ENCODE assay signal across 1 cellular context in genomic region chr2:129979629-129980155, GRCh38.
A peak's percentile ranks its signal among the peaks of the same experiment; 100 is the strongest.
TF ChIP-seq lines count a peak whose summit lies in the region.

RAB6C (plus strand) TSS chr2:129979666; CDS start chr2:129980116, 450 bp downstream.

TF ChIP-seq in neural cell, 6 proteins besides CTCF, POLR2A, EP300 and RAD21 (continued from another document):
- TF ChIP-seq, protein P1, sequence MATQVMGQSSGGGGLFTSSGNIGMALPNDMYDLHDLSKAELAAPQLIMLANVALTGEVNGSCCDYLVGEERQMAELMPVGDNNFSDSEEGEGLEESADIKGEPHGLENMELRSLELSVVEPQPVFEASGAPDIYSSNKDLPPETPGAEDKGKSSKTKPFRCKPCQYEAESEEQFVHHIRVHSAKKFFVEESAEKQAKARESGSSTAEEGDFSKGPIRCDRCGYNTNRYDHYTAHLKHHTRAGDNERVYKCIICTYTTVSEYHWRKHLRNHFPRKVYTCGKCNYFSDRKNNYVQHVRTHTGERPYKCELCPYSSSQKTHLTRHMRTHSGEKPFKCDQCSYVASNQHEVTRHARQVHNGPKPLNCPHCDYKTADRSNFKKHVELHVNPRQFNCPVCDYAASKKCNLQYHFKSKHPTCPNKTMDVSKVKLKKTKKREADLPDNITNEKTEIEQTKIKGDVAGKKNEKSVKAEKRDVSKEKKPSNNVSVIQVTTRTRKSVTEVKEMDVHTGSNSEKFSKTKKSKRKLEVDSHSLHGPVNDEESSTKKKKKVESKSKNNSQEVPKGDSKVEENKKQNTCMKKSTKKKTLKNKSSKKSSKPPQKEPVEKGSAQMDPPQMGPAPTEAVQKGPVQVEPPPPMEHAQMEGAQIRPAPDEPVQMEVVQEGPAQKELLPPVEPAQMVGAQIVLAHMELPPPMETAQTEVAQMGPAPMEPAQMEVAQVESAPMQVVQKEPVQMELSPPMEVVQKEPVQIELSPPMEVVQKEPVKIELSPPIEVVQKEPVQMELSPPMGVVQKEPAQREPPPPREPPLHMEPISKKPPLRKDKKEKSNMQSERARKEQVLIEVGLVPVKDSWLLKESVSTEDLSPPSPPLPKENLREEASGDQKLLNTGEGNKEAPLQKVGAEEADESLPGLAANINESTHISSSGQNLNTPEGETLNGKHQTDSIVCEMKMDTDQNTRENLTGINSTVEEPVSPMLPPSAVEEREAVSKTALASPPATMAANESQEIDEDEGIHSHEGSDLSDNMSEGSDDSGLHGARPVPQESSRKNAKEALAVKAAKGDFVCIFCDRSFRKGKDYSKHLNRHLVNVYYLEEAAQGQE (IDR thresholded peaks at IDR 0.05; ENCODE audit: borderline replicate concordance), result peak; percentile 26
